8 cellular contexts compared by ENCODE assay signal in genomic region chr7:44325181-44325671, GRCh38. TPM values are rescaled to one million over a fixed set of nuclear protein-coding genes. Genes with fewer than 3 reads are reported as not detected.
A peak's percentile ranks its signal among the peaks of the same experiment; 100 is the strongest.
DNase-seq lines count a peak whose midpoint lies in the region; ATAC-seq lines count a peak whose summit lies in the region.

TSS of gene CAMK2B (minus strand) at chr7:44325594. CDS start at chr7:44325421, 173 bp downstream.

- no peak within 1 kb of the TSS for H3K27ac Mint-ChIP-seq in activated CD4-positive, alpha-beta memory T cell treated with anti-CD3 and anti-CD28 coated beads, Interleukin-2, amount 10 ng/mL, durations not matched to agents 7 days and 5 days

- H3K36me3 ChIP-seq in skeletal muscle tissue (ENCODE audit: control insufficient read depth in 3 of 3, insufficient read depth in 3 of 3, low read length in 3 of 3) (no peaks in the 10 kb centered on the region), HAP-1 (replicated peaks) (no peaks in the 10 kb centered on the region)

- H3K27me3 ChIP-seq in skeletal muscle tissue (ENCODE audit: control insufficient read depth in 3 of 3, insufficient read depth in 3 of 3, low read length in 3 of 3) = peaks cover 3 to 12% (median 7%) of the 10 kb centered on the region in 3 donors
- peaks cover 20% of the 10 kb centered on the region for H3K27me3 ChIP-seq in HAP-1 (ENCODE audit: low read depth)

- H3K9me3 Mint-ChIP-seq in activated CD4-positive, alpha-beta memory T cell treated with anti-CD3 and anti-CD28 coated beads, Interleukin-2, amount 10 ng/mL, durations not matched to agents 7 days and 5 days = no peaks in the 10 kb centered on the region

- DNase-seq in NCI-H146 (lab: John Stamatoyannopoulos, UW) (peak; percentile 55), NCI-H146 treated with DMSO at 0.1 percent for 48 hours (lab: John Stamatoyannopoulos, UW; ENCODE audit: unreplicated experiment) (no peak), left cardiac atrium (no peak), MV-4-11 (lab: John Stamatoyannopoulos, UW) (no peak), HAP-1 (ENCODE audit: low spot score in 2 of 2) (no peak)
- no peak for DNase-seq in activated CD4-positive, alpha-beta memory T cell treated with anti-CD3 and anti-CD28 coated beads, Interleukin-2, amount 10 ng/mL, durations not matched to agents 7 days and 5 days

- ATAC-seq in left cardiac atrium (peak in 1 of 2 donors; percentile 28), HG03469 (IDR thresholded peaks at IDR 0.05; ENCODE audit: unreplicated experiment) (no peak)

- peak within 1 kb of the TSS; percentile 42 for H3K4me3 Mint-ChIP-seq in activated CD4-positive, alpha-beta memory T cell treated with anti-CD3 and anti-CD28 coated beads, Interleukin-2, amount 10 ng/mL, durations not matched to agents 7 days and 5 days

- CTCF ChIA-PET in activated CD4-positive, alpha-beta memory T cell treated with anti-CD3 and anti-CD28 coated beads, Interleukin-2, amount 10 ng/mL, durations not matched to agents 7 days and 5 days (lab: Charles Lee) = no interaction called here

- in situ Hi-C loops in HAP-1 (cut with MboI; ENCODE audit: low sequenced_read_pairs) = no loop called here

- H3K9ac ChIP-seq in skeletal muscle tissue (ENCODE audit: low read depth in 1 of 3, low read length in 3 of 3) = peak within 1 kb of the TSS; percentile 83 to 87 (median 87)

- peaks cover 41% of the 10 kb centered on the region for H3K27me3 Mint-ChIP-seq in activated CD4-positive, alpha-beta memory T cell treated with anti-CD3 and anti-CD28 coated beads, Interleukin-2, amount 10 ng/mL, durations not matched to agents 7 days and 5 days

- intact Hi-C loops in left cardiac atrium (cut with DNase I) = no loop called here

- POLR2A ChIA-PET in activated CD4-positive, alpha-beta memory T cell treated with anti-CD3 and anti-CD28 coated beads, Interleukin-2, amount 10 ng/mL, durations not matched to agents 7 days and 5 days (lab: Charles Lee) = no interaction called here

- H3K9me3 ChIP-seq in skeletal muscle tissue (ENCODE audit: control insufficient read depth in 3 of 3, low read length in 3 of 3) (no peaks in the 10 kb centered on the region), HAP-1 (no peaks in the 10 kb centered on the region)

- peaks cover 7% of the 10 kb centered on the region for H3K4me1 Mint-ChIP-seq in activated CD4-positive, alpha-beta memory T cell treated with anti-CD3 and anti-CD28 coated beads, Interleukin-2, amount 10 ng/mL, durations not matched to agents 7 days and 5 days

- H3K36me3 Mint-ChIP-seq in activated CD4-positive, alpha-beta memory T cell treated with anti-CD3 and anti-CD28 coated beads, Interleukin-2, amount 10 ng/mL, durations not matched to agents 7 days and 5 days (ENCODE audit: low read depth) = no peaks in the 10 kb centered on the region

- H3K4me1 ChIP-seq in skeletal muscle tissue (ENCODE audit: control insufficient read depth in 3 of 3, insufficient read depth in 3 of 3, low read length in 3 of 3) (peaks cover 28 to 48% (median 43%) of the 10 kb centered on the region in 3 donors), HAP-1 (no peaks in the 10 kb centered on the region)

- peak within 1 kb of the TSS; percentile 96 for H3K27ac ChIP-seq in skeletal muscle tissue (ENCODE audit: low read depth, low read length)

- H3K4me3 ChIP-seq in skeletal muscle tissue (ENCODE audit: low read length in 3 of 3) (peak within 1 kb of the TSS; percentile 67 to 79 (median 74)), HAP-1 (no peak within 1 kb of the TSS)

RNA-seq across cellular contexts. Expression of gene CAMK2B, which starts in this region (rescaled TPM):
- total RNA-seq in activated CD4-positive, alpha-beta memory T cell treated with anti-CD3 and anti-CD28 coated beads, Interleukin-2, amount 10 ng/mL, durations not matched to agents 7 days and 5 days = under 1 TPM in 1 of 2 experiments, not detected in 1; 0.10 TPM
- total RNA-seq in left cardiac atrium (10 to 100 TPM; 75.8 to 98.7 TPM), skeletal muscle tissue (4.7 TPM)

Comparison
In these comparisons a context has a peak if more than half of its experiments do, and no peak if none do; other contexts are left out.
1. RNA of gene CAMK2B (total RNA-seq): 75.8 to 98.7 TPM in left cardiac atrium; 4.7 TPM in skeletal muscle tissue (single experiment) and 0.10 TPM in activated CD4-positive, alpha-beta memory T cell treated with anti-CD3 and anti-CD28 coated beads, Interleukin-2, amount 10 ng/mL, durations not matched to agents 7 days and 5 days; every median in the first group is over 10 times any median in the second.